ENCODE assay signal across 1 cellular context in genomic region chr3:149263856-149264255, GRCh38.
A peak's percentile ranks its signal among the peaks of the same experiment; 100 is the strongest.
TF ChIP-seq lines count a peak whose summit lies in the region.

No MANE protein-coding gene starts in this region.

TF ChIP-seq in K562, 482 proteins besides CTCF, POLR2A, EP300 and RAD21 (continued from another document):
- 0 out of 2 replicates have a peak, but pooled peaks have one; percentile 26 for TF ChIP-seq ZBTB40 (IDR thresholded peaks at IDR 0.05)
- no peak for TF ChIP-seq ZBTB40 (CRISPR knock-in tag; IDR thresholded peaks at IDR 0.05)
